5 cellular contexts compared by ENCODE assay signal in the genomic region with DNA sequence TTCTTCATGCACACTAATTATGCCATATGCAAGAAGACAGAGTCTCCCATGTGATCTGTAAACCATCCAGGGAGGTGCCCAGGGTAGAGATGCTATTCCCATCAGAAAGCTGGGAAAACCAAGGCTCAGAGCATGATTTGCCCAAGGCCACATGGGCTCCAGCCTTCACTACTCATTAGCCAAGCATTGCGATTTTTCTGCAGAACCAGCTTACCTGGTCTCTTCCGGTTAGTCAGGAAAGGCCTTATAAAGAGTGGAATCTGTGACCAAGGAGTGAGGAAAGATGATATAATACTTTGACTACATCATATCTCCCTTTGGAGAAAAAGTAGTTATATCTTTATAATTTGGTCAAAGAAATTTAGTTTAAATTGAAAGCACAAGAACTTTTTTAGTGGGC.
"Had no signal": no experiment of that assay in that cellular context is flagged by ENCODE, and none has a peak within 500 bp of the region (broad histone marks: within the 10 kb centered on the region; RNA-seq: fewer than 3 reads in every experiment).

No MANE protein-coding gene starts in this region.

- H3K4me3 ChIP-seq: GM23338 had no signal

- FAIRE-seq: H1, H54, HTR-8/SVneo had no signal

- DNase-seq: KBM-7 had no signal

- H3K4me2 ChIP-seq: GM23338 had no signal

- H2AFZ ChIP-seq: GM23338 had no signal
